Comparison of ENCODE assay signal across 19 cellular contexts in the genomic region with DNA sequence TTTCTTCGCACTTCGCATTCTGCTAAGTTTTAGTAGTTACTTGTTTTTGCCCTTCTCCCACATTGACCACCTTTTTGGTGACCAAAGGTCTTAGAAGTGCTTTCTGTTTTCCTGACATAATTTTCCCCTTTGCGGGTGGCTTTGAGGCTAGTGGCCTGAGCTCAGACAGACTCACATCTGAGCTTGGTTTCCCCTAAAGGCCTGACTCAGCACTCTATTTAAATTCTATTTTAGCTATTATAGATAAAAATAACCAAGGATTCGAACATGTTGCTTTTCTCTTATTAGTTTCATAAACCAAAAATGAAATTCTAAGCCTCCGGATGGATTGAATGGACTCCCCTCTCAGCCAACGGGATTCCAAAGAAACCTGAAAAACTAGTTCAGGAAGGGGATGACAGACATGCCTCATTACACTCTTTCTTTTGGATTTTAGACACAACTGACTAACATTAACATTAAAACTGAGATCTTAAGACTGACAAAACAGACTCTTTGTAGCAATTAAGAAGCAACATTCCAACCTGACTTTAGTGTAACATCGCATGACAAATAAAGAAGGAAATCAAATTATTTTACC.
"Had no signal": no experiment of that assay in that cellular context is flagged by ENCODE, and none has a peak within 500 bp of the region (broad histone marks: within the 10 kb centered on the region; RNA-seq: fewer than 3 reads in every experiment).

No MANE protein-coding gene starts in this region.

- H3K27ac ChIP-seq: body of pancreas, dorsolateral prefrontal cortex, epithelial cell of prostate, lower lobe of right lung, pancreas had no signal

- H3K9me3 ChIP-seq: body of pancreas, lower lobe of right lung, pancreas had no signal

- H3K36me3 Mint-ChIP-seq: natural killer cell had no signal

- DNase-seq: activated CD4-positive, alpha-beta T cell treated with anti-CD3 and anti-CD28 coated beads, Interleukin-2, amount 10 ng/mL, durations not matched to agents 24 days and 14 days; activated CD4-positive, CD25-positive, alpha-beta regulatory T cell; activated CD8-positive, alpha-beta memory T cell treated with anti-CD3 and anti-CD28 coated beads, Interleukin-2, amount 50 U/mL, for 4 hours; activated CD8-positive, alpha-beta T cell treated with anti-CD3 and anti-CD28 coated beads, Interleukin-2, amount 10 ng/mL, durations not matched to agents 7 days and 5 days; activated naive CD4-positive, alpha-beta T cell treated with anti-CD3 and anti-CD28 coated beads for 36 hours; activated T-cell treated with anti-CD3 and anti-CD28 coated beads, Interleukin-2, amount 50 U/mL, for 4 hours; body of pancreas; caudate nucleus; dorsolateral prefrontal cortex; foreskin melanocyte; glutamatergic neuron; left cardiac atrium; lower lobe of right lung; natural killer cell; pancreas; stimulated activated CD8-positive, alpha-beta memory T cell treated with anti-CD3 and anti-CD28 coated beads, Interleukin-4, amount 100 ng/mL, for 48 hours; stimulated activated naive CD4-positive, alpha-beta T cell; T-helper 9 cell had no signal

- H3K27me3 Mint-ChIP-seq: activated CD4-positive, alpha-beta T cell treated with anti-CD3 and anti-CD28 coated beads, Interleukin-2, amount 10 ng/mL, durations not matched to agents 24 days and 14 days had no signal

- H3K27me3 ChIP-seq: body of pancreas, pancreas had no signal

- H3K9me3 Mint-ChIP-seq: activated CD4-positive, alpha-beta T cell treated with anti-CD3 and anti-CD28 coated beads, Interleukin-2, amount 10 ng/mL, durations not matched to agents 24 days and 14 days; activated naive CD4-positive, alpha-beta T cell treated with anti-CD3 and anti-CD28 coated beads for 36 hours had no signal

- H3K4me3 ChIP-seq: body of pancreas, dorsolateral prefrontal cortex, lower lobe of right lung, pancreas had no signal

- H3K4me3 Mint-ChIP-seq: activated CD4-positive, alpha-beta T cell treated with anti-CD3 and anti-CD28 coated beads, Interleukin-2, amount 10 ng/mL, durations not matched to agents 24 days and 14 days; activated CD8-positive, alpha-beta T cell treated with anti-CD3 and anti-CD28 coated beads, Interleukin-2, amount 10 ng/mL, durations not matched to agents 7 days and 5 days; activated naive CD4-positive, alpha-beta T cell treated with anti-CD3 and anti-CD28 coated beads for 36 hours; activated T-cell treated with anti-CD3 and anti-CD28 coated beads, Interleukin-2, amount 50 U/mL, for 4 hours; natural killer cell had no signal

- H3K4me1 Mint-ChIP-seq: activated CD4-positive, alpha-beta T cell treated with anti-CD3 and anti-CD28 coated beads, Interleukin-2, amount 10 ng/mL, durations not matched to agents 24 days and 14 days; natural killer cell had no signal

- H3K27ac Mint-ChIP-seq: activated CD4-positive, alpha-beta T cell treated with anti-CD3 and anti-CD28 coated beads, Interleukin-2, amount 10 ng/mL, durations not matched to agents 24 days and 14 days; activated CD8-positive, alpha-beta T cell treated with anti-CD3 and anti-CD28 coated beads, Interleukin-2, amount 10 ng/mL, durations not matched to agents 7 days and 5 days; activated naive CD4-positive, alpha-beta T cell treated with anti-CD3 and anti-CD28 coated beads for 36 hours; natural killer cell had no signal

- H3K36me3 ChIP-seq: lower lobe of right lung, pancreas had no signal

- ATAC-seq: activated CD8-positive, alpha-beta T cell treated with anti-CD3 and anti-CD28 coated beads, Interleukin-2, amount 10 ng/mL, durations not matched to agents 7 days and 5 days; activated T-cell treated with anti-CD3 and anti-CD28 coated beads, Interleukin-2, amount 50 U/mL, for 4 hours; body of pancreas; left cardiac atrium; lower lobe of right lung; natural killer cell; pancreas had no signal

- H3K4me1 ChIP-seq: body of pancreas, lower lobe of right lung, pancreas had no signal
